In the genomic region with DNA sequence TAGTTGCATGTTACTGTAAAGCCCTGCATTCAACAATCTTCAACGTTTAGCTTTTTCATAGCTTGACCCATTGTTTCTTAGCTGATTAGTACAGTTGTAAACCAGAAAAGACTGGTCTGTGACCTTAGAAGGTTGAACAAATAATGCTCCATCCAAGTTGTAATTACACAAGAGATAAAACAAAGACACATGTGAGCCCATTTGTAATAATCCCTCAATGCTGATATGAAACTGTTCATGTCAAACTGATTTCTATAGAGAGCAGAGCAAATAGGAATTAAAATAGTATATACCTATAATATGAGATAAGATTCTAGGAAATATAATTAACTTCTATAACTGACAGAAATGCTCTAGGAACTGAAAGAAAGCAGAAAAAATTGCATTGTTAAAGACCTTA, we compare ENCODE assay signal across 15 cellular contexts.
DNase-seq lines count a peak whose midpoint lies in the region; ATAC-seq and TF ChIP-seq lines count a peak whose summit lies in the region.
"Had no signal": no experiment of that assay in that cellular context is flagged by ENCODE, and none has a peak within 500 bp of the region (broad histone marks: within the 10 kb centered on the region; RNA-seq: fewer than 3 reads in every experiment).

No MANE protein-coding gene starts in this region.

- DNase-seq in NCI-H1417 (lab: John Stamatoyannopoulos, UW): peak in 2 of 3 experiments; percentile 51 to 60
- no peak for DNase-seq in NCI-H1417 treated with DMSO at 0.1 percent for 48 hours (lab: John Stamatoyannopoulos, UW)
- DNase-seq in left lobe of liver (ENCODE audit: low spot score): no peak
- no peak for DNase-seq in hypothalamus (lab: John Stamatoyannopoulos, UW)
- no peak for DNase-seq in activated gamma-delta T cell treated with Interleukin-2 at 50 U/mL for 16 hours
- DNase-seq: AML-193, DMS79 treated with DMSO at 0.1 percent for 48 hours, NCI-H1436 treated with DMSO at 0.1 percent for 48 hours, NCI-H2171 treated with DMSO at 0.1 percent for 48 hours, NCI-H446, NCI-H526 treated with DMSO at 0.1 percent for 48 hours, SHP77 had no signal

- ATAC-seq in SK-N-SH treated with all-trans-retinoic acid at 6 μM for 48 hours (no peak), left lobe of liver (peak; percentile 58), HG02981 (IDR thresholded peaks at IDR 0.05; ENCODE audit: unreplicated experiment) (no peak), HG03432 (IDR thresholded peaks at IDR 0.05; ENCODE audit: unreplicated experiment) (no peak)

TF ChIP-seq in SK-N-SH treated with all-trans-retinoic acid at 6 μM for 48 hours, 23 proteins besides CTCF, POLR2A, EP300 and RAD21:
- TF ChIP-seq ISL1 (CRISPR knock-in tag; IDR thresholded peaks at IDR 0.05) (peak; percentile 80), TSHZ2 (CRISPR knock-in tag; IDR thresholded peaks at IDR 0.05) (peak; percentile 49; the same call in 1 of the 2 replicates), TCF4 (CRISPR knock-in tag; IDR thresholded peaks at IDR 0.05; ENCODE audit: borderline replicate concordance) (peak; percentile 77), GLIS3 (CRISPR knock-in tag; IDR thresholded peaks at IDR 0.05) (no peak), ZFP30 (CRISPR knock-in tag; IDR thresholded peaks at IDR 0.05) (no peak), ZNF8 (CRISPR knock-in tag; IDR thresholded peaks at IDR 0.05) (no peak), BACH2 (CRISPR knock-in tag; IDR thresholded peaks at IDR 0.05; ENCODE audit: borderline replicate concordance) (no peak)
- TF ChIP-seq, protein P1, sequence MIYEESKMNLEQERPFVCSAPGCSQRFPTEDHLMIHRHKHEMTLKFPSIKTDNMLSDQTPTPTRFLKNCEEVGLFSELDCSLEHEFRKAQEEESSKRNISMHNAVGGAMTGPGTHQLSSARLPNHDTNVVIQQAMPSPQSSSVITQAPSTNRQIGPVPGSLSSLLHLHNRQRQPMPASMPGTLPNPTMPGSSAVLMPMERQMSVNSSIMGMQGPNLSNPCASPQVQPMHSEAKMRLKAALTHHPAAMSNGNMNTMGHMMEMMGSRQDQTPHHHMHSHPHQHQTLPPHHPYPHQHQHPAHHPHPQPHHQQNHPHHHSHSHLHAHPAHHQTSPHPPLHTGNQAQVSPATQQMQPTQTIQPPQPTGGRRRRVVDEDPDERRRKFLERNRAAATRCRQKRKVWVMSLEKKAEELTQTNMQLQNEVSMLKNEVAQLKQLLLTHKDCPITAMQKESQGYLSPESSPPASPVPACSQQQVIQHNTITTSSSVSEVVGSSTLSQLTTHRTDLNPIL (CRISPR knock-in tag; IDR thresholded peaks at IDR 0.05; ENCODE audit: low read depth): peak; percentile 41; the same call in 1 of the 2 replicates
- TF ChIP-seq, protein P2, sequence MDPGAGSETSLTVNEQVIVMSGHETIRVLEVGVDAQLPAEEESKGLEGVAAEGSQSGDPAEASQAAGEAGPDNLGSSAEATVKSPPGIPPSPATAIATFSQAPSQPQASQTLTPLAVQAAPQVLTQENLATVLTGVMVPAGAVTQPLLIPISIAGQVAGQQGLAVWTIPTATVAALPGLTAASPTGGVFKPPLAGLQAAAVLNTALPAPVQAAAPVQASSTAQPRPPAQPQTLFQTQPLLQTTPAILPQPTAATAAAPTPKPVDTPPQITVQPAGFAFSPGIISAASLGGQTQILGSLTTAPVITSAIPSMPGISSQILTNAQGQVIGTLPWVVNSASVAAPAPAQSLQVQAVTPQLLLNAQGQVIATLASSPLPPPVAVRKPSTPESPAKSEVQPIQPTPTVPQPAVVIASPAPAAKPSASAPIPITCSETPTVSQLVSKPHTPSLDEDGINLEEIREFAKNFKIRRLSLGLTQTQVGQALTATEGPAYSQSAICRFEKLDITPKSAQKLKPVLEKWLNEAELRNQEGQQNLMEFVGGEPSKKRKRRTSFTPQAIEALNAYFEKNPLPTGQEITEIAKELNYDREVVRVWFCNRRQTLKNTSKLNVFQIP (CRISPR knock-in tag; IDR thresholded peaks at IDR 0.05; ENCODE audit: borderline replicate concordance, low read depth): peak; percentile 88; the same call in 1 of the 2 replicates

Comparison
In these comparisons a context has a peak if more than half of its experiments do, and no peak if none do; other contexts are left out.
1. DNase-seq: peak in NCI-H1417 (2 of 3); none in NCI-H1417 treated with DMSO at 0.1 percent for 48 hours (single experiment), left lobe of liver (single experiment), hypothalamus (0 of 51) and activated gamma-delta T cell treated with Interleukin-2 at 50 U/mL for 16 hours (single experiment).